In genomic region chr3:114903213-114903612, GRCh38 we compare ENCODE assay signal across 1 cellular context.
TF ChIP-seq lines count a peak whose summit lies in the region.

No MANE protein-coding gene starts in this region.

TF ChIP-seq in H1, 55 proteins besides CTCF, POLR2A, EP300 and RAD21 (continued from another document):
- TF ChIP-seq EZH2 (IDR thresholded peaks at IDR 0.05; ENCODE audit: low read depth, low read length, severe bottlenecking) (no peak), CREB1 (IDR thresholded peaks at IDR 0.05) (no peak), CBX8 (IDR thresholded peaks at IDR 0.05; ENCODE audit: borderline replicate concordance, low read depth, low read length) (no peak), HDAC6 (IDR thresholded peaks at IDR 0.05; ENCODE audit: low read depth, low read length) (no peak), BACH1 (IDR thresholded peaks at IDR 0.05; ENCODE audit: low read length) (no peak), SP2 (IDR thresholded peaks at IDR 0.05; ENCODE audit: low read length) (no peak), RBBP5 (IDR thresholded peaks at IDR 0.05; ENCODE audit: borderline replicate concordance, low read depth, low read length) (no peak)
